ENCODE assay signal across 18 cellular contexts in genomic region chr7:132072165-132072564, GRCh38.
DNase-seq lines count a peak whose midpoint lies in the region; ATAC-seq, FAIRE-seq and TF ChIP-seq lines count a peak whose summit lies in the region.
"Had no signal": no experiment of that assay in that cellular context is flagged by ENCODE, and none has a peak within 500 bp of the region (broad histone marks: within the 10 kb centered on the region; RNA-seq: fewer than 3 reads in every experiment).

No MANE protein-coding gene starts in this region.

- peak; percentile 26 for DNase-seq in right atrium auricular region (ENCODE audit: low spot score)
- no peak for DNase-seq in left ventricle myocardium superior
- no peak for DNase-seq in K562 (ENCODE audit: extremely low read depth in 1 of 4, low spot score in 3 of 4)
- DNase-seq in trophoblast cell = peak; percentile 4 to 15
- no peak for DNase-seq in spleen
- DNase-seq in BE2C = no peak
- DNase-seq: ACHN; Caco-2; CD4-positive, alpha-beta T cell; H9 had no signal

- H3K9ac ChIP-seq in K562 (ENCODE audit: insufficient read depth in 1 of 2, low read depth in 2 of 2, low read length in 2 of 2) (no peak overlapping the region), trophoblast cell (ENCODE audit: low read length) (no peak overlapping the region)

- no peak for TF ChIP-seq RAD21 in K562 (CRISPR knock-in tag; conservative IDR thresholded peaks at IDR 0.05 in 1 of 2, IDR thresholded peaks at IDR 0.05 in 1 of 2)

- H3K4me1 ChIP-seq in right atrium auricular region (peaks cover 0 to 6% of the 10 kb centered on the region in 2 donors), K562 (replicated peaks in 1 of 2; ENCODE audit: control insufficient read depth in 2 of 2, insufficient read depth in 2 of 2, low read length in 2 of 2) (no peaks in the 10 kb centered on the region), trophoblast cell (ENCODE audit: control insufficient read depth in 1 of 2, insufficient read depth in 2 of 2, low read length in 2 of 2) (peaks cover 0 to 4% of the 10 kb centered on the region in 2 experiments), spleen (peaks cover 0 to 26% (median 0%) of the 10 kb centered on the region in 6 donors), BE2C (peaks cover 22% of the 10 kb centered on the region)
- H3K4me1 ChIP-seq: Caco-2 had no signal

- no peak overlapping the region for H4K12ac ChIP-seq in trophoblast cell (ENCODE audit: low read depth, low read length)

- no peaks in the 10 kb centered on the region for H3K79me1 ChIP-seq in trophoblast cell (ENCODE audit: low read length)

- TF ChIP-seq CTCF in right atrium auricular region (IDR thresholded peaks at IDR 0.05) (no peak), K562 (IDR thresholded peaks at IDR 0.05 in 2 of 3, conservative IDR thresholded peaks at IDR 0.05 in 1 of 3; ENCODE audit: insufficient read depth in 2 of 3, low read depth in 1 of 3, low read length in 3 of 3) (no peak), spleen (IDR thresholded peaks at IDR 0.05 in 8 of 11, conservative IDR thresholded peaks at IDR 0.05 in 3 of 11) (no peak), BE2C (IDR thresholded peaks at IDR 0.05; ENCODE audit: low read depth, low read length) (no peak)

- no peak overlapping the region for H3K14ac ChIP-seq in trophoblast cell (ENCODE audit: low read length)

- POLR2A ChIA-PET in K562 (lab: Yijun Ruan, JAX) = interaction anchor here (0.7 kb wide), 1 partner anchor 345 kb away, joined by 3 read pairs; no protein-coding TSS in a partner anchor

- H3K4me3 ChIP-seq in right atrium auricular region (no peak overlapping the region), K562 (no peak overlapping the region), trophoblast cell (ENCODE audit: low read depth, low read length) (no peak overlapping the region), spleen (no peak overlapping the region), BE2C (ENCODE audit: low read depth, low read length) (no peak overlapping the region)

- H2BK120ac ChIP-seq in trophoblast cell (ENCODE audit: insufficient read depth, low read length, poor library complexity) = no peak overlapping the region

- WGBS in K562 (ENCODE audit: insufficient coverage, low coverage, missing lambda C conversion rate) = 4% methylated on average over 4 of the region's 4 CpGs
- WGBS in trophoblast cell (ENCODE audit: extremely low coverage, insufficient coverage, insufficient read length) = no CpG with 5 or more reads among the region's 4 CpGs
- WGBS in spleen, 5 donors = 81 to 95% (median 92%) methylated on average over 4 of the region's 4 CpGs

- no peak overlapping the region for H3K23ac ChIP-seq in trophoblast cell (ENCODE audit: low read length)

- no peaks in the 10 kb centered on the region for H4K20me1 ChIP-seq in K562 (replicated peaks; ENCODE audit: control insufficient read depth, insufficient read depth, low read length)

- no peak for FAIRE-seq in K562 (lab: Jason Lieb, UNC)
- FAIRE-seq: A204.1, D721Med, G401.6, GM12891, GM19239, H1, HepG2 had no signal

- no peak overlapping the region for H2BK12ac ChIP-seq in trophoblast cell (ENCODE audit: low read length)

- H4K8ac ChIP-seq in trophoblast cell (ENCODE audit: low read depth, low read length) = no peak overlapping the region

- no peak overlapping the region for H3K27ac ChIP-seq in right atrium auricular region
- no peak overlapping the region for H3K27ac ChIP-seq in K562 (ENCODE audit: extremely low read depth, low read depth, low read length)
- no peak overlapping the region for H3K27ac ChIP-seq in trophoblast cell (ENCODE audit: low read depth, low read length)
- H3K27ac ChIP-seq in spleen = no peak overlapping the region
- H3K27ac ChIP-seq: C4-2B had no signal

- no peak overlapping the region for H3K4ac ChIP-seq in trophoblast cell (ENCODE audit: low read depth, low read length)

- H3K36me3 ChIP-seq in right atrium auricular region (no peaks in the 10 kb centered on the region), K562 (ENCODE audit: control insufficient read depth, insufficient read depth, low read length) (no peaks in the 10 kb centered on the region), trophoblast cell (ENCODE audit: control insufficient read depth in 1 of 2, insufficient read depth in 2 of 2, low read length in 2 of 2) (no peaks in the 10 kb centered on the region), spleen (no peaks in the 10 kb centered on the region), BE2C (no peaks in the 10 kb centered on the region)

- H4K91ac ChIP-seq in trophoblast cell (ENCODE audit: low read depth, low read length) = no peak overlapping the region

- intact Hi-C loops in left ventricle myocardium superior (cut with micrococcal nuclease) (no loop called here), K562 (cut with micrococcal nuclease) (no loop called here), spleen (cut with DNase I; ENCODE audit: low total_unique reads) (no loop called here)

- H2AFZ ChIP-seq in K562 (ENCODE audit: low read depth, low read length) = no peak overlapping the region
- no peak overlapping the region for H2AFZ ChIP-seq in trophoblast cell (ENCODE audit: insufficient read depth, low read length, poor library complexity)

- H3K4me2 ChIP-seq in K562 (ENCODE audit: insufficient read depth, low read length) (no peak overlapping the region), trophoblast cell (ENCODE audit: low read length) (no peak overlapping the region)

- H3K9me3 ChIP-seq in right atrium auricular region (no peaks in the 10 kb centered on the region), K562 (replicated peaks; ENCODE audit: control insufficient read depth, insufficient read depth, low read depth, low read length) (no peaks in the 10 kb centered on the region), trophoblast cell (ENCODE audit: insufficient read depth, low read depth, low read length) (peaks cover 1% of the 10 kb centered on the region), spleen (no peaks in the 10 kb centered on the region), BE2C (no peaks in the 10 kb centered on the region)
- H3K9me3 ChIP-seq: Caco-2 had no signal

- no peaks in the 10 kb centered on the region for H3K79me2 ChIP-seq in K562 (ENCODE audit: control insufficient read depth, insufficient read depth, low read length)
- H3K79me2 ChIP-seq in trophoblast cell (ENCODE audit: control insufficient read depth, insufficient read depth, low read length, poor library complexity) = no peaks in the 10 kb centered on the region

- no peaks in the 10 kb centered on the region for H3K9me1 ChIP-seq in K562 (ENCODE audit: control insufficient read depth, insufficient read depth, low read length)

- TF ChIP-seq POLR2A in K562 (conservative IDR thresholded peaks at IDR 0.05) (no peak), spleen (IDR thresholded peaks at IDR 0.05) (no peak)

- in situ Hi-C loops in K562 (cut with MboI) = no loop called here

- H2AK5ac ChIP-seq in trophoblast cell (ENCODE audit: low read length) = no peak overlapping the region

- no peak for TF ChIP-seq EP300 in K562 (IDR thresholded peaks at IDR 0.05; ENCODE audit: low read length)

- H2BK5ac ChIP-seq in trophoblast cell (ENCODE audit: low read depth, low read length, poor library complexity) = no peak overlapping the region

- H3K18ac ChIP-seq in trophoblast cell (ENCODE audit: low read length) = no peak overlapping the region

- H3K27me3 ChIP-seq in right atrium auricular region (no peaks in the 10 kb centered on the region), K562 (ENCODE audit: control insufficient read depth in 2 of 2, insufficient read depth in 2 of 2, low read length in 2 of 2) (peaks cover 0 to 28% of the 10 kb centered on the region in 2 experiments; a peak in 4 of 5 replicates), trophoblast cell (ENCODE audit: insufficient read depth, low read length) (no peaks in the 10 kb centered on the region), spleen (replicated peaks in 1 of 7) (peaks cover 0 to 18% (median 0%) of the 10 kb centered on the region in 7 donors), BE2C (no peaks in the 10 kb centered on the region)

- CTCF ChIA-PET in K562 (lab: Yijun Ruan, JAX; ENCODE audit: low intra/inter-chr PET ratio) = no interaction called here

- ATAC-seq in left ventricle myocardium superior (no peak), K562 (peak; percentile 42; the same call in 2 of the 3 replicates)

- no TSS peak for BruUV-seq in K562 (replicated peaks; lab: Mats Ljungman, UMichigan)

TF ChIP-seq in K562, 482 proteins besides CTCF, POLR2A, EP300 and RAD21 (continues in another document):
- TF ChIP-seq L3MBTL2 (IDR thresholded peaks at IDR 0.05) (no peak), PHB2 (IDR thresholded peaks at IDR 0.05; ENCODE audit: low read depth) (no peak), HDAC1 (IDR thresholded peaks at IDR 0.05) (no peak), NCOR1 (IDR thresholded peaks at IDR 0.05) (no peak), ZNF766 (CRISPR knock-in tag; conservative IDR thresholded peaks at IDR 0.05) (no peak), ZNF507 (tag; conservative IDR thresholded peaks at IDR 0.05) (no peak), ZKSCAN1 (IDR thresholded peaks at IDR 0.05; ENCODE audit: low read depth, low read length) (no peak), SMARCB1 (IDR thresholded peaks at IDR 0.05; ENCODE audit: insufficient read length, low read depth) (no peak), TFE3 (CRISPR knock-in tag; IDR thresholded peaks at IDR 0.05) (no peak)

Comparison
In these comparisons a context has a peak if more than half of its experiments do, and no peak if none do; other contexts are left out.
1. DNase-seq: peak in right atrium auricular region (single experiment) and trophoblast cell (2 of 2); none in left ventricle myocardium superior (single experiment), K562 (0 of 4), spleen (single experiment) and BE2C (single experiment).